In the genomic region with DNA sequence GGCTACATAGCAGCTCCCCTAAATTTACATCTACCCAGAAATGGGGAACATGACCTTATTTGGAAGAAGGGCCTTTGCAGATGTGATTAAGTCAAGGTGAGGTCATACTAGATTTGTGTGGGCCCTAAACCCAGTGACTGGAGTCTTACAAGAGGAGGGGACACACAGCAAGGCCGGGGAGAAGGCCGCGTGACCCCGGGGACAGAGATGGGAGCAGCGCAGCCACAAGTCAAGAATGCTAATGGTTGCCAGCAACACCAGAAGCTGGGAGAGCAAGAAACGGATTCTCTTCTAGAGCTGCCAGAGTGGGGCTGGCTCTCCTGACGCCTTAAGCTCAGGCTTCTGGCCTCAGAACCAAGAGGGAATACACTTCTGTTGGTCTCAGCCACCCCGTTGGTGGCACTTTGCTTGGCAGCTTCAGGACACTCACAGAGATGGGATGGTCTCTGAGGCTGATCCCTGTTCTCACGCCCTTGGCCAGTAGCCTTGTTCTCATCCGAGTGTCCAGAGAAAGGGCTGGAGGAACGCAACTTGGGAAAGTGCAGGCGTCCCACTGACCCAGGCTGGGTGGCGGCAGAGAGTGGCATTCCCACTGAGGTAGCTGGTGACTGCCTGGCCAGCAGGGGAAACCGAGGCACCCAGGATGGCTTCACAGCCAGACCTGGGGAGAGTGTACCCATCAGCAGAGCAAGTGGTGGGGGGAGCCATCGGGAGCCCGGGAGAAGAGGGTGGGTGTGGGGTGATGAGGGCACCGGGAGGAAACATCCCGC, we compare ENCODE assay signal across 18 cellular contexts.
"Had no signal": no experiment of that assay in that cellular context is flagged by ENCODE, and none has a peak within 500 bp of the region (broad histone marks: within the 10 kb centered on the region; RNA-seq: fewer than 3 reads in every experiment).

No MANE protein-coding gene starts in this region.

- H3K4me3 ChIP-seq: ascending aorta, dorsolateral prefrontal cortex, lung had no signal

- FAIRE-seq: urothelium cell line had no signal

- H3K27me3 Mint-ChIP-seq: activated CD4-positive, alpha-beta T cell treated with anti-CD3 and anti-CD28 coated beads, Interleukin-2, amount 10 ng/mL, durations not matched to agents 7 days and 5 days; activated naive CD4-positive, alpha-beta T cell treated with anti-CD3 and anti-CD28 coated beads, Interleukin-2, amount 50 U/mL, for 24 hours had no signal

- DNase-seq: activated CD4-positive, alpha-beta T cell treated with anti-CD3 and anti-CD28 coated beads, Interleukin-2, amount 10 ng/mL, durations not matched to agents 7 days and 5 days; activated CD8-positive, alpha-beta memory T cell treated with anti-CD3 and anti-CD28 coated beads for 24 hours; activated CD8-positive, alpha-beta memory T cell treated with anti-CD3 and anti-CD28 coated beads, Interleukin-2, amount 50 U/mL, for 48 hours; activated effector memory CD4-positive, alpha-beta T cell treated with anti-CD3 and anti-CD28 coated beads, Interleukin-2, amount 50 U/mL, for 16 hours; activated T-cell treated with anti-CD3 and anti-CD28 coated beads, Interleukin-2, amount 50 U/mL, for 72 hours; caudate nucleus; dorsolateral prefrontal cortex; foreskin keratinocyte; hypothalamus; islet precursor cell; natural killer cell; occipital lobe; stimulated activated naive CD4-positive, alpha-beta T cell; T1000 had no signal

- H3K27ac Mint-ChIP-seq: activated CD4-positive, alpha-beta T cell treated with anti-CD3 and anti-CD28 coated beads, Interleukin-2, amount 10 ng/mL, durations not matched to agents 7 days and 5 days; activated T-cell treated with anti-CD3 and anti-CD28 coated beads, Interleukin-2, amount 50 U/mL, for 72 hours; natural killer cell had no signal

- H3K9me3 ChIP-seq: ascending aorta had no signal

- H3K4me3 Mint-ChIP-seq: activated CD4-positive, alpha-beta T cell treated with anti-CD3 and anti-CD28 coated beads, Interleukin-2, amount 10 ng/mL, durations not matched to agents 7 days and 5 days; activated naive CD4-positive, alpha-beta T cell treated with anti-CD3 and anti-CD28 coated beads, Interleukin-2, amount 50 U/mL, for 24 hours; activated T-cell treated with anti-CD3 and anti-CD28 coated beads, Interleukin-2, amount 50 U/mL, for 72 hours; natural killer cell had no signal

- H3K36me3 ChIP-seq: ascending aorta had no signal

- ATAC-seq: activated T-cell treated with anti-CD3 and anti-CD28 coated beads, Interleukin-2, amount 50 U/mL, for 72 hours; foreskin keratinocyte; natural killer cell had no signal

- H3K4me1 ChIP-seq: ascending aorta had no signal

- H3K27ac ChIP-seq: ascending aorta, dorsolateral prefrontal cortex, foreskin keratinocyte had no signal

- H3K36me3 Mint-ChIP-seq: activated naive CD4-positive, alpha-beta T cell treated with anti-CD3 and anti-CD28 coated beads, Interleukin-2, amount 50 U/mL, for 24 hours; natural killer cell had no signal

- H3K9me3 Mint-ChIP-seq: activated CD4-positive, alpha-beta T cell treated with anti-CD3 and anti-CD28 coated beads, Interleukin-2, amount 10 ng/mL, durations not matched to agents 7 days and 5 days; activated naive CD4-positive, alpha-beta T cell treated with anti-CD3 and anti-CD28 coated beads, Interleukin-2, amount 50 U/mL, for 24 hours; activated T-cell treated with anti-CD3 and anti-CD28 coated beads, Interleukin-2, amount 50 U/mL, for 72 hours; natural killer cell had no signal

- H3K27me3 ChIP-seq: ascending aorta, dorsolateral prefrontal cortex, foreskin keratinocyte had no signal
